1 cellular context compared by ENCODE assay signal in the genomic region with DNA sequence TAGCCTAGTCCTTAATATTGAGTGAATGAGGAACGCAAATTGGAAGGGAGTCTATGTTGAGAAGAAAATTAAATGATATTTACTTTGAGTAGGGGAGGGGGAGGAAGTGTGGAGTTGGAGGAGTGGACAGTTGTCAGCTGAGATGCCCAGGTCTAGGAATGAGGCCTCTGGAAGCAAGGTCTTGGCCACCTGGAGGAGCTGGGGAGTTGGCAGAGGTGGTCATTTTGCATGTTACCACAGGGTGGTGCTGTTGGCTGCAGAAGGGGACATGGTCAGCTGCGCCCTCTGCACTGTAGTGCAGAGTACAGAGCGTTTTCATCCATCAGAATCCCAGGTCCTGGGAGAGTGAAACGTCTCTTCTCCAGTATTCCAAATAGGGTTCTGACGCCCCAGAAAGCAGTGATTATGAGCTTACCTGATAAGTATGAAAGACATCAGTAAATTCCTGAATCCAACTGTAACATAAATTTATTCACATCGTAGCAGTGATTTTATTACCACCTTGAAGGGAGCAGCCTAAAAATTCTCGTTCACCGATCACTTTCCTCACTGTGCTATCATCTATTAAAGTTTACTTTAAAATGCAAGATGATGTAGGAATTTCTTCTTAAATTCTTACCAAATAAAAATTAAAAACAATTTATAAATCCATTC.
A peak's percentile ranks its signal among the peaks of the same experiment; 100 is the strongest.
TF ChIP-seq lines count a peak whose summit lies in the region.

No MANE protein-coding gene starts in this region.

TF ChIP-seq in HEK293, 187 proteins besides CTCF, POLR2A, EP300 and RAD21 (continued from another document and continues in another):
- TF ChIP-seq ZNF830 (tag by site-specific recombination; IDR thresholded peaks at IDR 0.05; ENCODE audit: low read depth), result no peak
- TF ChIP-seq ZNF677 (tag by site-specific recombination; IDR thresholded peaks at IDR 0.05), result no peak
- no peak for TF ChIP-seq HOXA7 (CRISPR knock-in tag; IDR thresholded peaks at IDR 0.05; ENCODE audit: borderline replicate concordance)
- no peak for TF ChIP-seq PRDM4 (tag by site-specific recombination; IDR thresholded peaks at IDR 0.05)
- no peak for TF ChIP-seq ZNF157 (tag by site-specific recombination; IDR thresholded peaks at IDR 0.05)
- no peak for TF ChIP-seq ZNF19 (tag by site-specific recombination; IDR thresholded peaks at IDR 0.05; ENCODE audit: low read depth)
- no peak for TF ChIP-seq ZNF324 (tag by site-specific recombination; IDR thresholded peaks at IDR 0.05)
- TF ChIP-seq ZNF692 (tag by site-specific recombination; IDR thresholded peaks at IDR 0.05), result no peak
- no peak for TF ChIP-seq ZSCAN30 (tag by site-specific recombination; IDR thresholded peaks at IDR 0.05)
- no peak for TF ChIP-seq ZNF184 (tag by site-specific recombination; IDR thresholded peaks at IDR 0.05)
- TF ChIP-seq ZNF10 (tag by site-specific recombination; IDR thresholded peaks at IDR 0.05), result no peak
- TF ChIP-seq ZNF558 (tag by site-specific recombination; IDR thresholded peaks at IDR 0.05), result no peak
- peak; percentile 60; the same call in 1 of the 2 replicates for TF ChIP-seq ZBTB17 (tag by site-specific recombination; IDR thresholded peaks at IDR 0.05)
- no peak for TF ChIP-seq ZNF843 (tag by site-specific recombination; IDR thresholded peaks at IDR 0.05)
- TF ChIP-seq ZNF513 (tag by site-specific recombination; IDR thresholded peaks at IDR 0.05), result no peak
- no peak for TF ChIP-seq ZXDB (tag by site-specific recombination; IDR thresholded peaks at IDR 0.05)
- no peak for TF ChIP-seq SP2 (tag by site-specific recombination; IDR thresholded peaks at IDR 0.05)
- no peak for TF ChIP-seq ZBTB21 (tag by site-specific recombination; IDR thresholded peaks at IDR 0.05)
- TF ChIP-seq IKZF3 (tag by site-specific recombination; IDR thresholded peaks at IDR 0.05), result 0 out of 2 replicates have a peak, but pooled peaks have one; percentile 27
- no peak for TF ChIP-seq ZFP69B (tag by site-specific recombination; IDR thresholded peaks at IDR 0.05)
- no peak for TF ChIP-seq ZNF362 (tag by site-specific recombination; IDR thresholded peaks at IDR 0.05)
- no peak for TF ChIP-seq ZNF335 (tag by site-specific recombination; conservative IDR thresholded peaks at IDR 0.05)
- TF ChIP-seq ZNF239 (tag by site-specific recombination; IDR thresholded peaks at IDR 0.05), result no peak
- TF ChIP-seq ZNF2 (tag by site-specific recombination; IDR thresholded peaks at IDR 0.05), result peak; percentile 100
- TF ChIP-seq ZFP41 (tag by site-specific recombination; IDR thresholded peaks at IDR 0.05; ENCODE audit: borderline replicate concordance), result no peak
- no peak for TF ChIP-seq ZNF501 (tag by site-specific recombination; IDR thresholded peaks at IDR 0.05)
- TF ChIP-seq SP7 (tag by site-specific recombination; IDR thresholded peaks at IDR 0.05), result peak; percentile 26; the same call in 1 of the 2 replicates
- TF ChIP-seq ZNF354C (tag by site-specific recombination; IDR thresholded peaks at IDR 0.05; ENCODE audit: borderline replicate concordance, low read depth), result no peak
- no peak for TF ChIP-seq ZNF629 (tag by site-specific recombination; IDR thresholded peaks at IDR 0.05)
- TF ChIP-seq ZBTB20 (tag by site-specific recombination; IDR thresholded peaks at IDR 0.05), result no peak
- no peak for TF ChIP-seq REPIN1 (tag by site-specific recombination; IDR thresholded peaks at IDR 0.05; ENCODE audit: low read depth)
- TF ChIP-seq REST (tag by site-specific recombination; IDR thresholded peaks at IDR 0.05), result no peak
- TF ChIP-seq KLF1 (tag by site-specific recombination; IDR thresholded peaks at IDR 0.05), result no peak
- no peak for TF ChIP-seq ZNF571 (tag by site-specific recombination; IDR thresholded peaks at IDR 0.05)
- TF ChIP-seq, protein P1, sequence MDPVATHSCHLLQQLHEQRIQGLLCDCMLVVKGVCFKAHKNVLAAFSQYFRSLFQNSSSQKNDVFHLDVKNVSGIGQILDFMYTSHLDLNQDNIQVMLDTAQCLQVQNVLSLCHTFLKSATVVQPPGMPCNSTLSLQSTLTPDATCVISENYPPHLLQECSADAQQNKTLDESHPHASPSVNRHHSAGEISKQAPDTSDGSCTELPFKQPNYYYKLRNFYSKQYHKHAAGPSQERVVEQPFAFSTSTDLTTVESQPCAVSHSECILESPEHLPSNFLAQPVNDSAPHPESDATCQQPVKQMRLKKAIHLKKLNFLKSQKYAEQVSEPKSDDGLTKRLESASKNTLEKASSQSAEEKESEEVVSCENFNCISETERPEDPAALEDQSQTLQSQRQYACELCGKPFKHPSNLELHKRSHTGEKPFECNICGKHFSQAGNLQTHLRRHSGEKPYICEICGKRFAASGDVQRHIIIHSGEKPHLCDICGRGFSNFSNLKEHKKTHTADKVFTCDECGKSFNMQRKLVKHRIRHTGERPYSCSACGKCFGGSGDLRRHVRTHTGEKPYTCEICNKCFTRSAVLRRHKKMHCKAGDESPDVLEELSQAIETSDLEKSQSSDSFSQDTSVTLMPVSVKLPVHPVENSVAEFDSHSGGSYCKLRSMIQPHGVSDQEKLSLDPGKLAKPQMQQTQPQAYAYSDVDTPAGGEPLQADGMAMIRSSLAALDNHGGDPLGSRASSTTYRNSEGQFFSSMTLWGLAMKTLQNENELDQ (tag by site-specific recombination; IDR thresholded peaks at IDR 0.05; ENCODE audit: low read depth), result no peak
- TF ChIP-seq ZSCAN23 (tag by site-specific recombination; IDR thresholded peaks at IDR 0.05), result 0 out of 2 replicates have a peak, but pooled peaks have one; percentile 17
- TF ChIP-seq ZNF48 (tag by site-specific recombination; IDR thresholded peaks at IDR 0.05), result no peak
- no peak for TF ChIP-seq ZNF544 (tag by site-specific recombination; IDR thresholded peaks at IDR 0.05)
- TF ChIP-seq KLF9 (tag by site-specific recombination; IDR thresholded peaks at IDR 0.05; ENCODE audit: low read depth), result no peak
- TF ChIP-seq KLF8 (tag by site-specific recombination; IDR thresholded peaks at IDR 0.05), result 0 out of 2 replicates have a peak, but pooled peaks have one; percentile 19
- no peak for TF ChIP-seq ZNF777 (tag by site-specific recombination; IDR thresholded peaks at IDR 0.05; ENCODE audit: borderline replicate concordance)
- no peak for TF ChIP-seq ZNF132 (tag by site-specific recombination; IDR thresholded peaks at IDR 0.05; ENCODE audit: borderline replicate concordance)
- no peak for TF ChIP-seq MEIS1 (CRISPR knock-in tag; IDR thresholded peaks at IDR 0.05; ENCODE audit: borderline replicate concordance)
- TF ChIP-seq ZNF146 (tag by site-specific recombination; IDR thresholded peaks at IDR 0.05), result 0 out of 2 replicates have a peak, but pooled peaks have one; percentile 3
- TF ChIP-seq OVOL3 (tag by site-specific recombination; IDR thresholded peaks at IDR 0.05), result no peak
- TF ChIP-seq ZNF623 (tag by site-specific recombination; IDR thresholded peaks at IDR 0.05), result no peak
- no peak for TF ChIP-seq ZNF311 (tag by site-specific recombination; IDR thresholded peaks at IDR 0.05; ENCODE audit: borderline replicate concordance)
- TF ChIP-seq GLIS1 (tag by site-specific recombination; IDR thresholded peaks at IDR 0.05), result no peak
- no peak for TF ChIP-seq PRDM1 (tag by site-specific recombination; IDR thresholded peaks at IDR 0.05)
- no peak for TF ChIP-seq ZNF76 (tag by site-specific recombination; IDR thresholded peaks at IDR 0.05; ENCODE audit: borderline replicate concordance, low read depth)
- no peak for TF ChIP-seq ZNF140 (tag by site-specific recombination; IDR thresholded peaks at IDR 0.05)
- TF ChIP-seq, protein P2, sequence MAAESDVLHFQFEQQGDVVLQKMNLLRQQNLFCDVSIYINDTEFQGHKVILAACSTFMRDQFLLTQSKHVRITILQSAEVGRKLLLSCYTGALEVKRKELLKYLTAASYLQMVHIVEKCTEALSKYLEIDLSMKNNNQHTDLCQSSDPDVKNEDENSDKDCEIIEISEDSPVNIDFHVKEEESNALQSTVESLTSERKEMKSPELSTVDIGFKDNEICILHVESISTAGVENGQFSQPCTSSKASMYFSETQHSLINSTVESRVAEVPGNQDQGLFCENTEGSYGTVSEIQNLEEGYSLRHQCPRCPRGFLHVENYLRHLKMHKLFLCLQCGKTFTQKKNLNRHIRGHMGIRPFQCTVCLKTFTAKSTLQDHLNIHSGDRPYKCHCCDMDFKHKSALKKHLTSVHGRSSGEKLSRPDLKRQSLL (tag by site-specific recombination; IDR thresholded peaks at IDR 0.05), result no peak
- TF ChIP-seq ZNF600 (tag by site-specific recombination; IDR thresholded peaks at IDR 0.05), result 0 out of 2 replicates have a peak, but pooled peaks have one; percentile 11
- TF ChIP-seq ZNF670 (tag by site-specific recombination; IDR thresholded peaks at IDR 0.05; ENCODE audit: low read depth), result no peak
